8 cellular contexts compared by ENCODE assay signal in the genomic region with DNA sequence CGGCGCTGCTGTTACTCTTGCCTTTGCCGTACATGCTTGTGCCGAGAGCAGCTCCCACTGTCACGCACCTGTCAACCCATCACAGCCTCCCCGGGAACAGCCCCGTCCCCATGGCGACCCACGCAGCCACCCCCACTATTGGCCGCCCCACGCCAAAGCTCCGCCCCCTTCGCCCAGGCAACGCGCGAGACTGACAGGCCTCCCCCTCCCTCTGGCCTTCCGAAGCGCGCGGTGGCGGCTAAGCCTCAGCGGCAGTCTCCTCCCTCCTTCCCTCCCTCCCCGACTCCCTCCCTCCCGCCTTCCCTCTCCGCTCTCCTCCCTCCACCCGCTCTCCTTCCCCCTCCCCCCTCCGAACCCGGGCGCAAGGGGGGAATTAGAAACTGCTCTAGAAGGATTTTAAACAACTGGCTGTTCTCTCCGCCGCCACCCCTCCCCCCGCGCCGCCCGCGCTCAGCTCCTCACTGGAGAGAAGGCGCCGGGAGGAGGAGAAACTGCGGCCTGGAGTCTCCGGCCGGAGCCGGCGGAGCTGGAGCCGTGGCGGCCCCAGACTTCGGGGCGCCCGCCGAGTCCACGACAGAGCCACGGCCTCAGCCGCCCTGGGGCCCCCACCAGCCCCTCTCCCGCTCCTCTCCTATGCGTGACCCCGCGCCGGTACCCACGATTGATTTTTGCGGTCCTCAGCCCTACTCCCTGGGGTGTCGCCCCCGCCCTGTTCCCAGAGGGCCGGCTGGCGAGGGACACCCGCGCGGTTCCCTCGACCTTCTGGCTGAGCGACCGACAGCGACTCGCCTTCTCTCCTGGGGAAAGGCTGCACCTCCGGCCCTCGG. TPM values are rescaled to one million over a fixed set of nuclear protein-coding genes. Genes with fewer than 3 reads are reported as not detected.
DNase-seq lines count a peak whose midpoint lies in the region; ATAC-seq and TF ChIP-seq lines count a peak whose summit lies in the region.

A gene (minus strand): TSS at position 89 of the 827 bp plus-strand sequence. CDS start 55 bp downstream, at position 34.

- no peaks in the 10 kb centered on the region for H3K27me3 Mint-ChIP-seq in activated T-cell treated with anti-CD3 and anti-CD28 coated beads, Interleukin-2, amount 50 U/mL, for 24 hours

- peak within 1 kb of the TSS; percentile 79 for H3K4me3 ChIP-seq in PC-9
- H3K4me3 ChIP-seq in mucosa of stomach (ENCODE audit: low read length): peak within 1 kb of the TSS; percentile 61

- intact Hi-C loops in PC-9 (cut with micrococcal nuclease; ENCODE audit: unreplicated experiment): loop anchor here (1.0 to 10.0 kb wide), 10 partner anchors 36 to 1814 kb away; no protein-coding TSS in a partner anchor

- H3F3A ChIP-seq in PC-9 (ENCODE audit: insufficient read depth, low read depth): peaks cover 7% of the 10 kb centered on the region

- peak; percentile 57 for TF ChIP-seq RAD21 in Ishikawa (IDR thresholded peaks at IDR 0.05; ENCODE audit: low read depth)

- H3K79me2 ChIP-seq in PC-9 (ENCODE audit: low read depth): no peaks in the 10 kb centered on the region

- peak within 1 kb of the TSS; percentile 84 for H3K4me2 ChIP-seq in PC-9

- H3K4me1 ChIP-seq in PC-9 (replicated peaks; ENCODE audit: insufficient read depth): peaks cover 29% of the 10 kb centered on the region
- peaks cover 10% of the 10 kb centered on the region for H3K4me1 ChIP-seq in mucosa of stomach (ENCODE audit: control insufficient read depth, insufficient read depth, low read length)

- peak; percentile 99 for DNase-seq in DMS53 (lab: John Stamatoyannopoulos, UW)
- peak; percentile 87 to 99 for DNase-seq in PC-9
- peak; percentile 99 for DNase-seq in activated T-cell treated with anti-CD3 and anti-CD28 coated beads, Interleukin-2, amount 50 U/mL, for 24 hours
- peak; percentile 99 to 100 for DNase-seq in erythroblast (lab: John Stamatoyannopoulos, UW)
- DNase-seq in stimulated activated CD8-positive, alpha-beta memory T cell treated with anti-CD3 and anti-CD28 coated beads, Interleukin-4, amount 100 ng/mL, for 48 hours: peak; percentile 98

- peak within 1 kb of the TSS; percentile 88 for H3K4me3 Mint-ChIP-seq in activated T-cell treated with anti-CD3 and anti-CD28 coated beads, Interleukin-2, amount 50 U/mL, for 24 hours

- BruUV-seq in PC-9 (replicated peaks; lab: Mats Ljungman, UMichigan): no TSS peak

- H3K36me3 ChIP-seq in PC-9 (ENCODE audit: low read depth): no peaks in the 10 kb centered on the region
- no peaks in the 10 kb centered on the region for H3K36me3 ChIP-seq in mucosa of stomach (ENCODE audit: control insufficient read depth, insufficient read depth, low read length)

- H2AFZ ChIP-seq in PC-9: peak within 1 kb of the TSS; percentile 91

- H4K20me1 ChIP-seq in PC-9 (ENCODE audit: insufficient read depth): no peaks in the 10 kb centered on the region

- TF ChIP-seq POLR2A in erythroblast (IDR thresholded peaks at IDR 0.05; ENCODE audit: low read length): peak; percentile 74

- no peak for TF ChIP-seq CTCF in PC-9 (conservative IDR thresholded peaks at IDR 0.05)

- peak within 1 kb of the TSS; percentile 92 for H3K27ac Mint-ChIP-seq in activated T-cell treated with anti-CD3 and anti-CD28 coated beads, Interleukin-2, amount 50 U/mL, for 24 hours

- POLR2A ChIA-PET in PC-9 (lab: Charles Lee; ENCODE audit: unreplicated experiment): interaction anchor here (0.6 to 1.4 kb wide), 6 partner anchors 69 to 491 kb away, joined by 3 to 50 read pairs (median 4); no protein-coding TSS in a partner anchor

- peak; percentile 62 for ATAC-seq in GM21619 (IDR thresholded peaks at IDR 0.05; ENCODE audit: unreplicated experiment)

- H3K27me3 ChIP-seq in PC-9 (ENCODE audit: insufficient read depth, low read depth) (no peaks in the 10 kb centered on the region), mucosa of stomach (ENCODE audit: control insufficient read depth, insufficient read depth, low read length) (no peaks in the 10 kb centered on the region)

- no peaks in the 10 kb centered on the region for H3K9me2 ChIP-seq in PC-9 (ENCODE audit: insufficient read depth)

- no peaks in the 10 kb centered on the region for H3K9me3 Mint-ChIP-seq in activated T-cell treated with anti-CD3 and anti-CD28 coated beads, Interleukin-2, amount 50 U/mL, for 24 hours

- H3K36me3 Mint-ChIP-seq in activated T-cell treated with anti-CD3 and anti-CD28 coated beads, Interleukin-2, amount 50 U/mL, for 24 hours (ENCODE audit: low read depth): peaks cover 3% of the 10 kb centered on the region

- TF ChIP-seq EP300 in Ishikawa (IDR thresholded peaks at IDR 0.05; ENCODE audit: borderline replicate concordance): peak; percentile 98

- CTCF ChIA-PET in PC-9 (lab: Charles Lee): interaction anchor here (0.5 to 1.0 kb wide), 5 partner anchors 89 to 414 kb away, joined by 3 to 17 read pairs (median 5); no protein-coding TSS in a partner anchor

- H3K27ac ChIP-seq in PC-9: peak within 1 kb of the TSS; percentile 86

- H3K9me3 ChIP-seq in PC-9 (ENCODE audit: insufficient read depth, low read depth) (no peaks in the 10 kb centered on the region; the same call in 1 of the 2 replicates), mucosa of stomach (ENCODE audit: control insufficient read depth, low read length) (no peaks in the 10 kb centered on the region)

- peak within 1 kb of the TSS; percentile 95 for H3K9ac ChIP-seq in mucosa of stomach (ENCODE audit: low read length)

- peaks cover 30% of the 10 kb centered on the region for H3K4me1 Mint-ChIP-seq in activated T-cell treated with anti-CD3 and anti-CD28 coated beads, Interleukin-2, amount 50 U/mL, for 24 hours (ENCODE audit: low read depth)

TF ChIP-seq in Ishikawa, 13 proteins besides CTCF, POLR2A, EP300 and RAD21:
- TF ChIP-seq, protein P1, sequence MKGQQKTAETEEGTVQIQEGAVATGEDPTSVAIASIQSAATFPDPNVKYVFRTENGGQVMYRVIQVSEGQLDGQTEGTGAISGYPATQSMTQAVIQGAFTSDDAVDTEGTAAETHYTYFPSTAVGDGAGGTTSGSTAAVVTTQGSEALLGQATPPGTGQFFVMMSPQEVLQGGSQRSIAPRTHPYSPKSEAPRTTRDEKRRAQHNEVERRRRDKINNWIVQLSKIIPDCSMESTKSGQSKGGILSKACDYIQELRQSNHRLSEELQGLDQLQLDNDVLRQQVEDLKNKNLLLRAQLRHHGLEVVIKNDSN (IDR thresholded peaks at IDR 0.05): peak; percentile 47
- peak; percentile 61; the same call in 1 of the 2 replicates for TF ChIP-seq FOXM1 (IDR thresholded peaks at IDR 0.05; ENCODE audit: borderline replicate concordance, low read depth)
- TF ChIP-seq, protein P2, sequence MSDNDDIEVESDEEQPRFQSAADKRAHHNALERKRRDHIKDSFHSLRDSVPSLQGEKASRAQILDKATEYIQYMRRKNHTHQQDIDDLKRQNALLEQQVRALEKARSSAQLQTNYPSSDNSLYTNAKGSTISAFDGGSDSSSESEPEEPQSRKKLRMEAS (IDR thresholded peaks at IDR 0.05): no peak; the same call in 1 of the 2 replicates
- TF ChIP-seq ZBTB7A (IDR thresholded peaks at IDR 0.05; ENCODE audit: low read depth): peak; percentile 68
- TF ChIP-seq TEAD4 (IDR thresholded peaks at IDR 0.05): peak; percentile 64
- TF ChIP-seq NFIC (IDR thresholded peaks at IDR 0.05): peak; percentile 56; the same call in 1 of the 2 replicates
- TF ChIP-seq, protein P3, sequence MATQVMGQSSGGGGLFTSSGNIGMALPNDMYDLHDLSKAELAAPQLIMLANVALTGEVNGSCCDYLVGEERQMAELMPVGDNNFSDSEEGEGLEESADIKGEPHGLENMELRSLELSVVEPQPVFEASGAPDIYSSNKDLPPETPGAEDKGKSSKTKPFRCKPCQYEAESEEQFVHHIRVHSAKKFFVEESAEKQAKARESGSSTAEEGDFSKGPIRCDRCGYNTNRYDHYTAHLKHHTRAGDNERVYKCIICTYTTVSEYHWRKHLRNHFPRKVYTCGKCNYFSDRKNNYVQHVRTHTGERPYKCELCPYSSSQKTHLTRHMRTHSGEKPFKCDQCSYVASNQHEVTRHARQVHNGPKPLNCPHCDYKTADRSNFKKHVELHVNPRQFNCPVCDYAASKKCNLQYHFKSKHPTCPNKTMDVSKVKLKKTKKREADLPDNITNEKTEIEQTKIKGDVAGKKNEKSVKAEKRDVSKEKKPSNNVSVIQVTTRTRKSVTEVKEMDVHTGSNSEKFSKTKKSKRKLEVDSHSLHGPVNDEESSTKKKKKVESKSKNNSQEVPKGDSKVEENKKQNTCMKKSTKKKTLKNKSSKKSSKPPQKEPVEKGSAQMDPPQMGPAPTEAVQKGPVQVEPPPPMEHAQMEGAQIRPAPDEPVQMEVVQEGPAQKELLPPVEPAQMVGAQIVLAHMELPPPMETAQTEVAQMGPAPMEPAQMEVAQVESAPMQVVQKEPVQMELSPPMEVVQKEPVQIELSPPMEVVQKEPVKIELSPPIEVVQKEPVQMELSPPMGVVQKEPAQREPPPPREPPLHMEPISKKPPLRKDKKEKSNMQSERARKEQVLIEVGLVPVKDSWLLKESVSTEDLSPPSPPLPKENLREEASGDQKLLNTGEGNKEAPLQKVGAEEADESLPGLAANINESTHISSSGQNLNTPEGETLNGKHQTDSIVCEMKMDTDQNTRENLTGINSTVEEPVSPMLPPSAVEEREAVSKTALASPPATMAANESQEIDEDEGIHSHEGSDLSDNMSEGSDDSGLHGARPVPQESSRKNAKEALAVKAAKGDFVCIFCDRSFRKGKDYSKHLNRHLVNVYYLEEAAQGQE (IDR thresholded peaks at IDR 0.05; ENCODE audit: low read depth): no peak
- TF ChIP-seq CREB1 (IDR thresholded peaks at IDR 0.05; ENCODE audit: low read depth): no peak
- TF ChIP-seq CEBPB (IDR thresholded peaks at IDR 0.05): no peak
- TF ChIP-seq EGR1 (IDR thresholded peaks at IDR 0.05): peak; percentile 71
- TF ChIP-seq TAF1 (IDR thresholded peaks at IDR 0.05; ENCODE audit: low read depth): peak; percentile 93
- TF ChIP-seq YY1 (IDR thresholded peaks at IDR 0.05; ENCODE audit: low read depth): peak; percentile 61
- TF ChIP-seq TCF12 (IDR thresholded peaks at IDR 0.05; ENCODE audit: low read depth): peak; percentile 91
TF ChIP-seq in Ishikawa: peak in this region for 9.

RNA-seq across cellular contexts. Expression of the gene that starts here (rescaled TPM):
- total RNA-seq in PC-9 (2021): 3.5 and 6.4 TPM in 2 replicates

Comparison
In these comparisons a context has a peak if more than half of its experiments do, and no peak if none do; other contexts are left out.
1. Peak in every context shown above with its lines: DNase-seq, ATAC-seq, H3K4me3 ChIP-seq and H3K27ac ChIP-seq.